10 cellular contexts compared by ENCODE assay signal in genomic region chr21:31136891-31137290, GRCh38.
DNase-seq lines count a peak whose midpoint lies in the region; ATAC-seq and TF ChIP-seq lines count a peak whose summit lies in the region.
"Had no signal": no experiment of that assay in that cellular context is flagged by ENCODE, and none has a peak within 500 bp of the region (broad histone marks: within the 10 kb centered on the region; RNA-seq: fewer than 3 reads in every experiment).

No MANE protein-coding gene starts in this region.

- intact Hi-C loops in posterior vena cava (cut with DNase I) = no loop called here

- no peak for DNase-seq in GM12864 (ENCODE audit: low read depth)
- DNase-seq in NCI-H1092 (lab: John Stamatoyannopoulos, UW) = peak; percentile 5
- no peak for DNase-seq in posterior vena cava (ENCODE audit: low spot score)
- no peak for DNase-seq in stimulated activated effector memory CD8-positive, alpha-beta T cell treated with anti-CD3 and anti-CD28 coated beads, Interleukin-12 subunit alpha, Interleukin-12 subunit beta, amount 100 ng/mL, for 72 hours (ENCODE audit: low spot score in 2 of 2)
- no peak for DNase-seq in dedifferentiated amniotic fluid mesenchymal stem cell (ENCODE audit: extremely low spot score)
- DNase-seq: natural killer cell; stimulated activated CD8-positive, alpha-beta memory T cell treated with anti-CD3 and anti-CD28 coated beads, Interleukin-4, amount 100 ng/mL, for 48 hours had no signal

- no peak overlapping the region for H3K4me3 Mint-ChIP-seq in stimulated activated effector memory CD8-positive, alpha-beta T cell treated with anti-CD3 and anti-CD28 coated beads, Interleukin-12 subunit alpha, Interleukin-12 subunit beta, amount 100 ng/mL, for 72 hours
- H3K4me3 Mint-ChIP-seq: natural killer cell had no signal

- H3K4me1 Mint-ChIP-seq in stimulated activated effector memory CD8-positive, alpha-beta T cell treated with anti-CD3 and anti-CD28 coated beads, Interleukin-12 subunit alpha, Interleukin-12 subunit beta, amount 100 ng/mL, for 72 hours = peaks cover 25% of the 10 kb centered on the region

- no peaks in the 10 kb centered on the region for H3K9me3 Mint-ChIP-seq in stimulated activated effector memory CD8-positive, alpha-beta T cell treated with anti-CD3 and anti-CD28 coated beads, Interleukin-12 subunit alpha, Interleukin-12 subunit beta, amount 100 ng/mL, for 72 hours
- H3K9me3 Mint-ChIP-seq: natural killer cell had no signal

- ATAC-seq in GM21528 (IDR thresholded peaks at IDR 0.05; ENCODE audit: low FRiP score, unreplicated experiment) = peak; percentile 51
- ATAC-seq in esophagus mucosa = peak; percentile 15
- ATAC-seq in HG03045 (IDR thresholded peaks at IDR 0.05; ENCODE audit: unreplicated experiment) = no peak
- ATAC-seq in stimulated activated effector memory CD8-positive, alpha-beta T cell treated with anti-CD3 and anti-CD28 coated beads, Interleukin-12 subunit alpha, Interleukin-12 subunit beta, amount 100 ng/mL, for 72 hours = no peak
- ATAC-seq: natural killer cell had no signal

- no peak overlapping the region for H3K4me3 ChIP-seq in GM12864 (ENCODE audit: low read depth, low read length)

- H3K36me3 Mint-ChIP-seq in stimulated activated effector memory CD8-positive, alpha-beta T cell treated with anti-CD3 and anti-CD28 coated beads, Interleukin-12 subunit alpha, Interleukin-12 subunit beta, amount 100 ng/mL, for 72 hours = peaks cover 56% of the 10 kb centered on the region
- H3K36me3 Mint-ChIP-seq: natural killer cell had no signal

- H3K27ac Mint-ChIP-seq in stimulated activated effector memory CD8-positive, alpha-beta T cell treated with anti-CD3 and anti-CD28 coated beads, Interleukin-12 subunit alpha, Interleukin-12 subunit beta, amount 100 ng/mL, for 72 hours = no peak overlapping the region
- H3K27ac Mint-ChIP-seq: natural killer cell had no signal

- TF ChIP-seq CTCF in GM12864 (IDR thresholded peaks at IDR 0.05; ENCODE audit: low read depth, low read length, missing control alignments) = peak; percentile 63

Comparison
In these comparisons a context has a peak if more than half of its experiments do, and no peak if none do; other contexts are left out.
1. ATAC-seq: peak in GM21528 (single experiment) and esophagus mucosa (single experiment); none in HG03045 (single experiment) and stimulated activated effector memory CD8-positive, alpha-beta T cell treated with anti-CD3 and anti-CD28 coated beads, Interleukin-12 subunit alpha, Interleukin-12 subunit beta, amount 100 ng/mL, for 72 hours (single experiment).